In the genomic region with DNA sequence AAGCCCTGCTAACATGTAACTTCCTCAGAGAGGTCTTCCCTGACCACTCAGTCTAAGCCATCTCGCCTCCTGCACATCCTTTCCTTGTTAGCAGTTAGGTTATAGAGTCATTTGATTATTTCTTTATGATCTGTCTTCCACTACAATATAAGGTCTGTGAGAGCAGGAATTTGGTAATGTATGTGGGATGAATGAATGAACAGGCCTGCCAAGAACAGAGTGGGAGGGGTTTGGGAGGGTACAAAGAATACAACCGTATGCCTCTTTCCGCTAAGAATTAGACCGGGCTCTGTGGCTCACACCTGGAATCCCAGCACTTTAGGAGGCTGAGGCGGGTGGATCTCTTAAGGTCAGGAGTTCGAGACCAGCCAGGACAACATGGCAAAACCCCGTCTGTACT, we compare ENCODE assay signal across 25 cellular contexts.
"Had no signal": no experiment of that assay in that cellular context is flagged by ENCODE, and none has a peak within 500 bp of the region (broad histone marks: within the 10 kb centered on the region; RNA-seq: fewer than 3 reads in every experiment).

No MANE protein-coding gene starts in this region.

- H3K4me3 ChIP-seq: breast epithelium, colonic mucosa had no signal

- H3K36me3 ChIP-seq: breast epithelium, colonic mucosa had no signal

- H3K4me3 Mint-ChIP-seq: activated CD8-positive, alpha-beta T cell treated with anti-CD3 and anti-CD28 coated beads for 36 hours; T-cell had no signal

- H3K9me3 ChIP-seq: breast epithelium, colonic mucosa had no signal

- H3K9me3 Mint-ChIP-seq: activated CD8-positive, alpha-beta T cell treated with anti-CD3 and anti-CD28 coated beads for 36 hours; T-cell had no signal

- DNase-seq: activated CD4-positive, alpha-beta T cell treated with anti-CD3 and anti-CD28 coated beads for 4 hours; activated CD8-positive, alpha-beta memory T cell treated with anti-CD3 and anti-CD28 coated beads, Interleukin-2, amount 50 U/mL, for 48 hours; activated CD8-positive, alpha-beta T cell treated with anti-CD3 and anti-CD28 coated beads for 36 hours; activated naive CD4-positive, alpha-beta T cell treated with anti-CD3 and anti-CD28 coated beads, Interleukin-2, amount 50 U/mL, for 16 hours; activated T-cell treated with anti-CD3 and anti-CD28 coated beads, Interleukin-2, amount 50 U/mL, for 1 hour; aorta; caudate nucleus; colonic mucosa; Karpas-422; NCI-H1092; NCI-H1417; NCI-H1930; NCI-H2171; NCI-H2227 treated with DMSO at 0.1 percent for 48 hours; NCI-H446 treated with DMSO at 0.1 percent for 48 hours; NCI-H526; NCI-H774; PC-3; SHP77 treated with DMSO at 0.1 percent for 48 hours; T-cell; T-helper 2 cell; T1000 had no signal

- H3K27ac ChIP-seq: breast epithelium, colonic mucosa, VCaP had no signal

- H3K36me3 Mint-ChIP-seq: T-cell had no signal

- H3K4me1 ChIP-seq: breast epithelium, colonic mucosa had no signal

- H3K27ac Mint-ChIP-seq: activated CD8-positive, alpha-beta T cell treated with anti-CD3 and anti-CD28 coated beads for 36 hours; T-cell had no signal

- ATAC-seq: activated CD4-positive, CD25-positive, alpha-beta regulatory T cell treated with anti-CD3 and anti-CD28 coated beads, Interleukin-2, amount 50 U/mL, for 24 hours; activated CD8-positive, alpha-beta T cell treated with anti-CD3 and anti-CD28 coated beads for 36 hours; PC-3; T-cell had no signal
